Comparison of ENCODE assay signal across 9 cellular contexts in genomic region chr14:77554207-77554606, GRCh38. TPM values are rescaled to one million over a fixed set of nuclear protein-coding genes. Genes with fewer than 3 reads are reported as not detected.
DNase-seq lines count a peak whose midpoint lies in the region; ATAC-seq and TF ChIP-seq lines count a peak whose summit lies in the region.
"Had no signal": no experiment of that assay in that cellular context is flagged by ENCODE, and none has a peak within 500 bp of the region (broad histone marks: within the 10 kb centered on the region; RNA-seq: fewer than 3 reads in every experiment).

No MANE protein-coding gene starts in this region.

- CTCF ChIA-PET in activated CD4-positive, alpha-beta T cell treated with anti-CD3 and anti-CD28 coated beads, Interleukin-2, amount 10 ng/mL, durations not matched to agents 7 days and 5 days (lab: Charles Lee), result interaction anchor here (0.7 kb wide), 1 partner anchor 674 kb away, joined by 3 read pairs; no protein-coding TSS in a partner anchor

- H3K4me3 ChIP-seq in OCI-LY3 (ENCODE audit: low read length), result no peak overlapping the region
- no peak overlapping the region for H3K4me3 ChIP-seq in gastrocnemius medialis
- no peak overlapping the region for H3K4me3 ChIP-seq in colonic mucosa

- in situ Hi-C loops in gastrocnemius medialis (cut with MboI; ENCODE audit: low sequenced_read_pairs in 4 of 4), result no loop called here

- 0 out of 2 replicates have a peak overlapping the region, but pooled peaks have one; percentile 1 for H3K4me2 ChIP-seq in OCI-LY3 (ENCODE audit: low read length)

- H2AFZ ChIP-seq in OCI-LY3 (ENCODE audit: low read depth, low read length), result no peak overlapping the region

- intact Hi-C loops in gastrocnemius medialis (cut with DNase I; ENCODE audit: low total_unique reads) (no loop called here), colonic mucosa (cut with DNase I) (loop anchor here (10.0 kb wide), 1 partner anchor 229 kb away; the partner anchor contains the start of genes GSTZ1 and POMT2)

- POLR2A ChIA-PET in activated CD4-positive, alpha-beta T cell treated with anti-CD3 and anti-CD28 coated beads, Interleukin-2, amount 10 ng/mL, durations not matched to agents 7 days and 5 days (lab: Charles Lee), result no interaction called here

- H3K27ac ChIP-seq in OCI-LY3 (ENCODE audit: low read length) (no peak overlapping the region), gastrocnemius medialis (peak overlapping the region in 3 of 4 donors; percentile 21 to 45 (median 33)), colonic mucosa (no peak overlapping the region)

- TF ChIP-seq CTCF in OCI-LY3 (IDR thresholded peaks at IDR 0.05; ENCODE audit: low read depth, low read length), result no peak
- TF ChIP-seq CTCF in gastrocnemius medialis (IDR thresholded peaks at IDR 0.05 in 4 of 5, conservative IDR thresholded peaks at IDR 0.05 in 1 of 5), result no peak
- TF ChIP-seq CTCF in nephron progenitor cell (IDR thresholded peaks at IDR 0.05), result no peak
- TF ChIP-seq CTCF in colonic mucosa (IDR thresholded peaks at IDR 0.05), result no peak

- no peaks in the 10 kb centered on the region for H4K20me1 ChIP-seq in OCI-LY3 (ENCODE audit: insufficient read depth, low read length)

- H3K4me1 ChIP-seq in OCI-LY3 (ENCODE audit: low read length), result peaks cover 12% of the 10 kb centered on the region
- H3K4me1 ChIP-seq in gastrocnemius medialis, result peaks cover 0 to 4% of the 10 kb centered on the region in 2 donors
- H3K4me1 ChIP-seq in colonic mucosa, result no peaks in the 10 kb centered on the region

- ATAC-seq in HG02610 (IDR thresholded peaks at IDR 0.05; ENCODE audit: unreplicated experiment) (peak; percentile 84), gastrocnemius medialis (no peak)

- H3K4me3 Mint-ChIP-seq in activated CD4-positive, alpha-beta T cell treated with anti-CD3 and anti-CD28 coated beads, Interleukin-2, amount 10 ng/mL, durations not matched to agents 7 days and 5 days, result peak overlapping the region; percentile 29
- no peak overlapping the region for H3K4me3 Mint-ChIP-seq in nephron progenitor cell

- peak; percentile 12 for DNase-seq in activated CD4-positive, alpha-beta T cell treated with anti-CD3 and anti-CD28 coated beads, Interleukin-2, amount 10 ng/mL, durations not matched to agents 7 days and 5 days
- DNase-seq in activated CD4-positive, alpha-beta T cell treated with anti-CD3 and anti-CD28 coated beads for 1 hour, result no peak
- DNase-seq in gastrocnemius medialis, result no peak
- no peak for DNase-seq in nephron progenitor cell
- no peak for DNase-seq in colonic mucosa
- DNase-seq in NCI-H187 treated with DMSO at 0.1 percent for 48 hours (lab: John Stamatoyannopoulos, UW), result no peak
- DNase-seq: NCI-H2029 treated with DMSO at 0.1 percent for 48 hours had no signal

- H3K27me3 ChIP-seq in OCI-LY3 (ENCODE audit: low read depth, low read length), result no peaks in the 10 kb centered on the region
- H3K27me3 ChIP-seq in gastrocnemius medialis, result no peaks in the 10 kb centered on the region
- H3K27me3 ChIP-seq in colonic mucosa, result no peaks in the 10 kb centered on the region

- peaks cover 55% of the 10 kb centered on the region for H3K36me3 Mint-ChIP-seq in activated CD4-positive, alpha-beta T cell treated with anti-CD3 and anti-CD28 coated beads, Interleukin-2, amount 10 ng/mL, durations not matched to agents 7 days and 5 days (ENCODE audit: low read depth)
- peaks cover 65% of the 10 kb centered on the region for H3K36me3 Mint-ChIP-seq in nephron progenitor cell (ENCODE audit: low read depth)

- H3K4me1 Mint-ChIP-seq in activated CD4-positive, alpha-beta T cell treated with anti-CD3 and anti-CD28 coated beads, Interleukin-2, amount 10 ng/mL, durations not matched to agents 7 days and 5 days, result peaks cover 25% of the 10 kb centered on the region
- H3K4me1 Mint-ChIP-seq in nephron progenitor cell, result peaks cover 8% of the 10 kb centered on the region

- H3K79me2 ChIP-seq in OCI-LY3 (ENCODE audit: low read length), result no peaks in the 10 kb centered on the region

- no peaks in the 10 kb centered on the region for H3K9me3 Mint-ChIP-seq in activated CD4-positive, alpha-beta T cell treated with anti-CD3 and anti-CD28 coated beads, Interleukin-2, amount 10 ng/mL, durations not matched to agents 7 days and 5 days
- no peaks in the 10 kb centered on the region for H3K9me3 Mint-ChIP-seq in nephron progenitor cell

- H3K9ac ChIP-seq in OCI-LY3 (ENCODE audit: low read length), result no peak overlapping the region
- H3K9ac ChIP-seq in colonic mucosa (ENCODE audit: low read depth in 2 of 2, low read length in 2 of 2), result no peak overlapping the region

- H3K27ac Mint-ChIP-seq in activated CD4-positive, alpha-beta T cell treated with anti-CD3 and anti-CD28 coated beads, Interleukin-2, amount 10 ng/mL, durations not matched to agents 7 days and 5 days, result peak overlapping the region; percentile 81
- H3K27ac Mint-ChIP-seq in nephron progenitor cell, result no peak overlapping the region

- no peak for TF ChIP-seq POLR2A in gastrocnemius medialis (IDR thresholded peaks at IDR 0.05)

- no peaks in the 10 kb centered on the region for H3K9me3 ChIP-seq in OCI-LY3 (ENCODE audit: insufficient read depth, low read length)
- H3K9me3 ChIP-seq in gastrocnemius medialis, result no peaks in the 10 kb centered on the region
- no peaks in the 10 kb centered on the region for H3K9me3 ChIP-seq in colonic mucosa

- H3K36me3 ChIP-seq in OCI-LY3 (replicated peaks; ENCODE audit: low read depth, low read length) (peaks cover under 1% of the 10 kb centered on the region), gastrocnemius medialis (peaks cover 0 to 36% of the 10 kb centered on the region in 2 donors), colonic mucosa (no peaks in the 10 kb centered on the region)

- H3K27me3 Mint-ChIP-seq in activated CD4-positive, alpha-beta T cell treated with anti-CD3 and anti-CD28 coated beads, Interleukin-2, amount 10 ng/mL, durations not matched to agents 7 days and 5 days, result no peaks in the 10 kb centered on the region
- H3K27me3 Mint-ChIP-seq in nephron progenitor cell (ENCODE audit: low read depth, poor library complexity), result no peaks in the 10 kb centered on the region

RNA-seq across cellular contexts. Expression of gene ISM2, which starts 55.6 kb away (rescaled TPM):
- total RNA-seq in activated CD4-positive, alpha-beta T cell treated with anti-CD3 and anti-CD28 coated beads, Interleukin-2, amount 10 ng/mL, durations not matched to agents 7 days and 5 days, result not detected
- total RNA-seq in gastrocnemius medialis, result not detected
- total RNA-seq in colonic mucosa, result 1 to 10 TPM in 1 of 2 donors, not detected in 1; 1.2 TPM

Comparison
In these comparisons a context has a peak if more than half of its experiments do, and no peak if none do; other contexts are left out.
1. H3K27ac ChIP-seq: peak in gastrocnemius medialis (3 of 4); none in OCI-LY3 (single experiment) and colonic mucosa (single experiment).